In the genomic region with DNA sequence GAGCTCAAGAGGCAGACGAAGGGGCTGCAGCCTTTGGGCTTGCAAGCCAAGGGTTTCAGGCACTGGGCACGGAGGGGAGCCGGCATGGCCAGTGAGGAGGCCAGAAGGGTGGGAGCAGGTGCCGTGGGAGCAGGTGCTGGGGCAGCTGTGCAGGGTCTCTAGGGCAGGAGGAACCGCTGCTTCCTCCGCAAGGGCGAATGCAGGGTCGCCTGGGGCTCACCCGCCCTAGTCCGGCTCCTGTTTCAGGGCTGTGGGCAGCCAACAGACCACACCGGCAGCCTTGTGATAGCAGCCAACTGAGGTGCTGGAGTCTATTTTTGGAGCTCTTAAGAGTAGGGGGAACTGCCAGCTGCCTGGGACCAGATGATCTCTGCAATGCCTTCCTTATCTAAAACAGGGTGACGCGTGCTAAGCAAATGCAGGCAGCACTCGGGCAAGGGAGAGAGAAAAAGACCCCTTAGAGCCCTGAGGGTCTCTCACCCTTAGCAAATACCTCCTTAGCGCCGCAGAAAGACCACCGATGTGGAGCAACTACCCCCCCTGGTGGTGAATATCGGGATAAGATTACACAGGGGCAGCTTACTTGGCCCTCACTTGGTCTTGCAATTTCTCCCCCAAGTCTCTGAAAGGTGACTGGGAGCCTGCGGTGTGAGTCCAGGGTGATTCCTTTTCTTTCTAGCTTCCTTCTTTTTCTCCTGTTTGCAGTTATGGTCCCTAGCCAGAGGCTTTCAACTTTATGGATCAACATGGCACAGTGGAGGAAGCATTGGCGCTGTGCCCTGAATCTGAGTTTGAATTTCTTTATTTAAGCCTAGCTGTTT, we compare ENCODE assay signal across 8 cellular contexts. TPM values are rescaled to one million over a fixed set of nuclear protein-coding genes. Genes with fewer than 3 reads are reported as not detected.
DNase-seq lines count a peak whose midpoint lies in the region; ATAC-seq and TF ChIP-seq lines count a peak whose summit lies in the region.

No MANE protein-coding gene starts in this region.

- H3K27ac Mint-ChIP-seq in activated naive CD4-positive, alpha-beta T cell treated with anti-CD3 and anti-CD28 coated beads, Interleukin-2, amount 50 U/mL, for 72 hours = peak overlapping the region in 1 of 2 donors; percentile 48

- H3K36me3 ChIP-seq in BLaER1 treated with 17β-estradiol and CSF1 and Interleukin-3, amounts not matched to agents 10 nM and 100 nM = no peaks in the 10 kb centered on the region
- H3K36me3 ChIP-seq in heart right ventricle (no peaks in the 10 kb centered on the region), rectal smooth muscle tissue (ENCODE audit: control insufficient read depth, insufficient read depth, low read length) (no peaks in the 10 kb centered on the region)

- H3K36me3 Mint-ChIP-seq in activated naive CD4-positive, alpha-beta T cell treated with anti-CD3 and anti-CD28 coated beads, Interleukin-2, amount 50 U/mL, for 72 hours = no peaks in the 10 kb centered on the region

- WGBS in heart right ventricle, 2 donors = 7 to 9% methylated on average over 20 of the region's 20 CpGs

- DNase-seq in GM20000 (ENCODE audit: low spot score) (peak; percentile 79), MV-4-11 (lab: John Stamatoyannopoulos, UW) (peak; percentile 31), heart right ventricle (peak; percentile 63 to 77)
- DNase-seq in activated naive CD4-positive, alpha-beta T cell treated with anti-CD3 and anti-CD28 coated beads, Interleukin-2, amount 50 U/mL, for 72 hours (ENCODE audit: low spot score in 2 of 2) = peak in 1 of 2 donors; percentile 86

- ATAC-seq in SK-N-SH treated with all-trans-retinoic acid at 6 μM for 48 hours = peak; percentile 92
- ATAC-seq in activated naive CD4-positive, alpha-beta T cell treated with anti-CD3 and anti-CD28 coated beads, Interleukin-2, amount 50 U/mL, for 72 hours = peak; percentile 76 to 77
- ATAC-seq in heart right ventricle = peak; percentile 64 to 80 (median 77)
- no peak for ATAC-seq in HG02938 (IDR thresholded peaks at IDR 0.05; ENCODE audit: unreplicated experiment)

- H3K9me3 Mint-ChIP-seq in activated naive CD4-positive, alpha-beta T cell treated with anti-CD3 and anti-CD28 coated beads, Interleukin-2, amount 50 U/mL, for 72 hours = no peaks in the 10 kb centered on the region

- intact Hi-C loops in heart right ventricle (cut with DNase I) = loop anchor here in 7 of 10 donors (1.0 to 2.0 kb wide), 6 partner anchors 21 to 33 kb away; partner anchors contain the start of genes MAPKAPK2 (in 2 of the 7) and DYRK3 (in 1 of the 7)

- H4K20me1 ChIP-seq in BLaER1 treated with 17β-estradiol and CSF1 and Interleukin-3, amounts not matched to agents 10 nM and 100 nM = peaks cover 0 to 7% (median 0%) of the 10 kb centered on the region in 11 experiments; a peak in 1 of 22 replicates

- H3K4me3 ChIP-seq in BLaER1 treated with 17β-estradiol and CSF1 and Interleukin-3, amounts not matched to agents 10 nM and 100 nM = peak overlapping the region; percentile 32 to 54 (median 44); a peak in 16 of 20 replicates
- H3K4me3 ChIP-seq in heart right ventricle = peak overlapping the region in 7 of 10 donors; percentile 6 to 39 (median 29)
- H3K4me3 ChIP-seq in rectal smooth muscle tissue (ENCODE audit: low read length) = peak overlapping the region; percentile 19

- H3K27me3 ChIP-seq in BLaER1 treated with 17β-estradiol and CSF1 and Interleukin-3, amounts not matched to agents 10 nM and 100 nM = peaks cover 0 to 49% (median 0%) of the 10 kb centered on the region in 11 experiments; a peak in 4 of 22 replicates
- H3K27me3 ChIP-seq in heart right ventricle = peaks cover 0 to 7% (median 0%) of the 10 kb centered on the region in 7 donors
- no peaks in the 10 kb centered on the region for H3K27me3 ChIP-seq in rectal smooth muscle tissue (ENCODE audit: control insufficient read depth, insufficient read depth, low read length)

- H3K4me2 ChIP-seq in BLaER1 treated with 17β-estradiol and CSF1 and Interleukin-3, amounts not matched to agents 10 nM and 100 nM = peak overlapping the region; percentile 89 to 100 (median 94)

- H3K9ac ChIP-seq in BLaER1 treated with 17β-estradiol and CSF1 and Interleukin-3, amounts not matched to agents 10 nM and 100 nM = peak overlapping the region in 10 of 11 experiments; percentile 7 to 80 (median 58); a peak in 17 of 22 replicates
- H3K9ac ChIP-seq in rectal smooth muscle tissue (ENCODE audit: low read length) = no peak overlapping the region

- H3K9me3 ChIP-seq in BLaER1 treated with 17β-estradiol and CSF1 and Interleukin-3, amounts not matched to agents 10 nM and 100 nM (replicated peaks in 1 of 11) = no peaks in the 10 kb centered on the region
- H3K9me3 ChIP-seq in heart right ventricle = no peaks in the 10 kb centered on the region

- peak overlapping the region in 7 of 11 experiments; percentile 54 to 87 (median 82); a peak in 15 of 22 replicates for H3K27ac ChIP-seq in BLaER1 treated with 17β-estradiol and CSF1 and Interleukin-3, amounts not matched to agents 10 nM and 100 nM
- H3K27ac ChIP-seq in heart right ventricle (peak overlapping the region; percentile 71 to 96 (median 90)), rectal smooth muscle tissue (ENCODE audit: low read depth, low read length) (no peak overlapping the region)

- peak; percentile 39 for TF ChIP-seq CTCF in GM20000 (IDR thresholded peaks at IDR 0.05; ENCODE audit: extremely low read depth, missing control alignments)
- peak; percentile 78 to 89 (median 85) for TF ChIP-seq CTCF in heart right ventricle (IDR thresholded peaks at IDR 0.05)

- peaks cover 59 to 100% (median 96%) of the 10 kb centered on the region in 10 experiments for H3K4me1 ChIP-seq in BLaER1 treated with 17β-estradiol and CSF1 and Interleukin-3, amounts not matched to agents 10 nM and 100 nM
- H3K4me1 ChIP-seq in heart right ventricle (peaks cover 3 to 76% (median 44%) of the 10 kb centered on the region in 9 donors), rectal smooth muscle tissue (ENCODE audit: control insufficient read depth, insufficient read depth, low read length) (peaks cover 6% of the 10 kb centered on the region)

TF ChIP-seq in SK-N-SH treated with all-trans-retinoic acid at 6 μM for 48 hours, 23 proteins besides CTCF, POLR2A, EP300 and RAD21:
- TF ChIP-seq ARNTL (CRISPR knock-in tag; IDR thresholded peaks at IDR 0.05; ENCODE audit: borderline replicate concordance, low read depth) (no peak), GLIS3 (CRISPR knock-in tag; IDR thresholded peaks at IDR 0.05) (no peak), OSR1 (CRISPR knock-in tag; IDR thresholded peaks at IDR 0.05) (no peak), TSHZ2 (CRISPR knock-in tag; IDR thresholded peaks at IDR 0.05) (no peak), PPARA (CRISPR knock-in tag; IDR thresholded peaks at IDR 0.05; ENCODE audit: borderline replicate concordance) (no peak), CSDC2 (CRISPR knock-in tag; IDR thresholded peaks at IDR 0.05) (no peak)

RNA-seq across cellular contexts. Expression of gene MAPKAPK2, which starts 20.7 kb away (rescaled TPM):
- total RNA-seq in activated naive CD4-positive, alpha-beta T cell treated with anti-CD3 and anti-CD28 coated beads, Interleukin-2, amount 50 U/mL, for 72 hours = 100 to 1,000 TPM in 1 of 2 donors, 10 to 100 TPM in 1; 69.4 to 116 TPM
- total RNA-seq in heart right ventricle = 100 to 1,000 TPM; 169 to 323 (median 224) TPM
- polyA plus RNA-seq in heart right ventricle = 100 to 1,000 TPM; 101 to 144 TPM

RNA-seq across cellular contexts. Expression of gene DYRK3, which starts 28.7 kb away (rescaled TPM):
- 10 to 100 TPM in 1 of 2 donors, 1 to 10 TPM in 1; 2.8 to 12.8 TPM for total RNA-seq in activated naive CD4-positive, alpha-beta T cell treated with anti-CD3 and anti-CD28 coated beads, Interleukin-2, amount 50 U/mL, for 72 hours
- 10 to 100 TPM; 10.4 to 27.9 (median 20.8) TPM for total RNA-seq in heart right ventricle
- polyA plus RNA-seq in heart right ventricle = 10 to 100 TPM in 1 of 2 donors, 1 to 10 TPM in 1; 4.1 to 31.1 TPM

RNA-seq across cellular contexts. Expression of gene EIF2D, which starts 51.8 kb away (rescaled TPM):
- total RNA-seq in activated naive CD4-positive, alpha-beta T cell treated with anti-CD3 and anti-CD28 coated beads, Interleukin-2, amount 50 U/mL, for 72 hours = 100 to 1,000 TPM in 1 of 2 donors, 10 to 100 TPM in 1; 87.1 to 111 TPM
- 10 to 100 TPM; 26.1 to 32.2 (median 29.5) TPM for total RNA-seq in heart right ventricle
- 10 to 100 TPM; 16.8 to 35.6 TPM for polyA plus RNA-seq in heart right ventricle
